ENCODE assay signal across 1 cellular context in genomic region chr16:35409503-35409902, GRCh38.
TF ChIP-seq lines count a peak whose summit lies in the region.

No MANE protein-coding gene starts in this region.

TF ChIP-seq in K562, 482 proteins besides CTCF, POLR2A, EP300 and RAD21 (continued from another document and continues in another):
- TF ChIP-seq, protein P1, sequence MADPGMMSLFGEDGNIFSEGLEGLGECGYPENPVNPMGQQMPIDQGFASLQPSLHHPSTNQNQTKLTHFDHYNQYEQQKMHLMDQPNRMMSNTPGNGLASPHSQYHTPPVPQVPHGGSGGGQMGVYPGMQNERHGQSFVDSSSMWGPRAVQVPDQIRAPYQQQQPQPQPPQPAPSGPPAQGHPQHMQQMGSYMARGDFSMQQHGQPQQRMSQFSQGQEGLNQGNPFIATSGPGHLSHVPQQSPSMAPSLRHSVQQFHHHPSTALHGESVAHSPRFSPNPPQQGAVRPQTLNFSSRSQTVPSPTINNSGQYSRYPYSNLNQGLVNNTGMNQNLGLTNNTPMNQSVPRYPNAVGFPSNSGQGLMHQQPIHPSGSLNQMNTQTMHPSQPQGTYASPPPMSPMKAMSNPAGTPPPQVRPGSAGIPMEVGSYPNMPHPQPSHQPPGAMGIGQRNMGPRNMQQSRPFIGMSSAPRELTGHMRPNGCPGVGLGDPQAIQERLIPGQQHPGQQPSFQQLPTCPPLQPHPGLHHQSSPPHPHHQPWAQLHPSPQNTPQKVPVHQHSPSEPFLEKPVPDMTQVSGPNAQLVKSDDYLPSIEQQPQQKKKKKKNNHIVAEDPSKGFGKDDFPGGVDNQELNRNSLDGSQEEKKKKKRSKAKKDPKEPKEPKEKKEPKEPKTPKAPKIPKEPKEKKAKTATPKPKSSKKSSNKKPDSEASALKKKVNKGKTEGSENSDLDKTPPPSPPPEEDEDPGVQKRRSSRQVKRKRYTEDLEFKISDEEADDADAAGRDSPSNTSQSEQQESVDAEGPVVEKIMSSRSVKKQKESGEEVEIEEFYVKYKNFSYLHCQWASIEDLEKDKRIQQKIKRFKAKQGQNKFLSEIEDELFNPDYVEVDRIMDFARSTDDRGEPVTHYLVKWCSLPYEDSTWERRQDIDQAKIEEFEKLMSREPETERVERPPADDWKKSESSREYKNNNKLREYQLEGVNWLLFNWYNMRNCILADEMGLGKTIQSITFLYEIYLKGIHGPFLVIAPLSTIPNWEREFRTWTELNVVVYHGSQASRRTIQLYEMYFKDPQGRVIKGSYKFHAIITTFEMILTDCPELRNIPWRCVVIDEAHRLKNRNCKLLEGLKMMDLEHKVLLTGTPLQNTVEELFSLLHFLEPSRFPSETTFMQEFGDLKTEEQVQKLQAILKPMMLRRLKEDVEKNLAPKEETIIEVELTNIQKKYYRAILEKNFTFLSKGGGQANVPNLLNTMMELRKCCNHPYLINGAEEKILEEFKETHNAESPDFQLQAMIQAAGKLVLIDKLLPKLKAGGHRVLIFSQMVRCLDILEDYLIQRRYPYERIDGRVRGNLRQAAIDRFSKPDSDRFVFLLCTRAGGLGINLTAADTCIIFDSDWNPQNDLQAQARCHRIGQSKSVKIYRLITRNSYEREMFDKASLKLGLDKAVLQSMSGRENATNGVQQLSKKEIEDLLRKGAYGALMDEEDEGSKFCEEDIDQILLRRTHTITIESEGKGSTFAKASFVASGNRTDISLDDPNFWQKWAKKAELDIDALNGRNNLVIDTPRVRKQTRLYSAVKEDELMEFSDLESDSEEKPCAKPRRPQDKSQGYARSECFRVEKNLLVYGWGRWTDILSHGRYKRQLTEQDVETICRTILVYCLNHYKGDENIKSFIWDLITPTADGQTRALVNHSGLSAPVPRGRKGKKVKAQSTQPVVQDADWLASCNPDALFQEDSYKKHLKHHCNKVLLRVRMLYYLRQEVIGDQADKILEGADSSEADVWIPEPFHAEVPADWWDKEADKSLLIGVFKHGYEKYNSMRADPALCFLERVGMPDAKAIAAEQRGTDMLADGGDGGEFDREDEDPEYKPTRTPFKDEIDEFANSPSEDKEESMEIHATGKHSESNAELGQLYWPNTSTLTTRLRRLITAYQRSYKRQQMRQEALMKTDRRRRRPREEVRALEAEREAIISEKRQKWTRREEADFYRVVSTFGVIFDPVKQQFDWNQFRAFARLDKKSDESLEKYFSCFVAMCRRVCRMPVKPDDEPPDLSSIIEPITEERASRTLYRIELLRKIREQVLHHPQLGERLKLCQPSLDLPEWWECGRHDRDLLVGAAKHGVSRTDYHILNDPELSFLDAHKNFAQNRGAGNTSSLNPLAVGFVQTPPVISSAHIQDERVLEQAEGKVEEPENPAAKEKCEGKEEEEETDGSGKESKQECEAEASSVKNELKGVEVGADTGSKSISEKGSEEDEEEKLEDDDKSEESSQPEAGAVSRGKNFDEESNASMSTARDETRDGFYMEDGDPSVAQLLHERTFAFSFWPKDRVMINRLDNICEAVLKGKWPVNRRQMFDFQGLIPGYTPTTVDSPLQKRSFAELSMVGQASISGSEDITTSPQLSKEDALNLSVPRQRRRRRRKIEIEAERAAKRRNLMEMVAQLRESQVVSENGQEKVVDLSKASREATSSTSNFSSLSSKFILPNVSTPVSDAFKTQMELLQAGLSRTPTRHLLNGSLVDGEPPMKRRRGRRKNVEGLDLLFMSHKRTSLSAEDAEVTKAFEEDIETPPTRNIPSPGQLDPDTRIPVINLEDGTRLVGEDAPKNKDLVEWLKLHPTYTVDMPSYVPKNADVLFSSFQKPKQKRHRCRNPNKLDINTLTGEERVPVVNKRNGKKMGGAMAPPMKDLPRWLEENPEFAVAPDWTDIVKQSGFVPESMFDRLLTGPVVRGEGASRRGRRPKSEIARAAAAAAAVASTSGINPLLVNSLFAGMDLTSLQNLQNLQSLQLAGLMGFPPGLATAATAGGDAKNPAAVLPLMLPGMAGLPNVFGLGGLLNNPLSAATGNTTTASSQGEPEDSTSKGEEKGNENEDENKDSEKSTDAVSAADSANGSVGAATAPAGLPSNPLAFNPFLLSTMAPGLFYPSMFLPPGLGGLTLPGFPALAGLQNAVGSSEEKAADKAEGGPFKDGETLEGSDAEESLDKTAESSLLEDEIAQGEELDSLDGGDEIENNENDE (IDR thresholded peaks at IDR 0.05; ENCODE audit: low read depth, low read length): no peak
- TF ChIP-seq, protein P2, sequence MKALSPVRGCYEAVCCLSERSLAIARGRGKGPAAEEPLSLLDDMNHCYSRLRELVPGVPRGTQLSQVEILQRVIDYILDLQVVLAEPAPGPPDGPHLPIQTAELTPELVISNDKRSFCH (CRISPR knock-in tag; IDR thresholded peaks at IDR 0.05): no peak
- TF ChIP-seq, protein P2 (tag; IDR thresholded peaks at IDR 0.05): no peak
- TF ChIP-seq KAT8 (IDR thresholded peaks at IDR 0.05; ENCODE audit: low read depth): no peak
- no peak for TF ChIP-seq ZNF274 (IDR thresholded peaks at IDR 0.05; ENCODE audit: borderline replicate concordance, low read depth, low read length)
- TF ChIP-seq ZNF239 (CRISPR knock-in tag; IDR thresholded peaks at IDR 0.05): no peak
- TF ChIP-seq ZNF134 (CRISPR knock-in tag; conservative IDR thresholded peaks at IDR 0.05): no peak
- TF ChIP-seq, protein P3, sequence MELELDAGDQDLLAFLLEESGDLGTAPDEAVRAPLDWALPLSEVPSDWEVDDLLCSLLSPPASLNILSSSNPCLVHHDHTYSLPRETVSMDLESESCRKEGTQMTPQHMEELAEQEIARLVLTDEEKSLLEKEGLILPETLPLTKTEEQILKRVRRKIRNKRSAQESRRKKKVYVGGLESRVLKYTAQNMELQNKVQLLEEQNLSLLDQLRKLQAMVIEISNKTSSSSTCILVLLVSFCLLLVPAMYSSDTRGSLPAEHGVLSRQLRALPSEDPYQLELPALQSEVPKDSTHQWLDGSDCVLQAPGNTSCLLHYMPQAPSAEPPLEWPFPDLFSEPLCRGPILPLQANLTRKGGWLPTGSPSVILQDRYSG (tag; conservative IDR thresholded peaks at IDR 0.05; ENCODE audit: low read depth): no peak
- TF ChIP-seq MAZ (CRISPR knock-in tag; conservative IDR thresholded peaks at IDR 0.05 in 1 of 2, IDR thresholded peaks at IDR 0.05 in 1 of 2): no peak
- TF ChIP-seq EP400 (IDR thresholded peaks at IDR 0.05): no peak
- TF ChIP-seq LEF1 (IDR thresholded peaks at IDR 0.05): no peak
- no peak for TF ChIP-seq CBFB (CRISPR knock-in tag; IDR thresholded peaks at IDR 0.05)
- no peak for TF ChIP-seq SREBF2 (CRISPR knock-in tag; IDR thresholded peaks at IDR 0.05)
- TF ChIP-seq ZNF140 (CRISPR knock-in tag; IDR thresholded peaks at IDR 0.05): no peak
- TF ChIP-seq JUNB (CRISPR knock-in tag; conservative IDR thresholded peaks at IDR 0.05): peak; percentile 91
- TF ChIP-seq PKNOX1 (IDR thresholded peaks at IDR 0.05): no peak
- no peak for TF ChIP-seq FOXA3 (CRISPR knock-in tag; conservative IDR thresholded peaks at IDR 0.05 in 1 of 2, IDR thresholded peaks at IDR 0.05 in 1 of 2)
- TF ChIP-seq CEBPB (tag; IDR thresholded peaks at IDR 0.05): peak; percentile 89
- no peak for TF ChIP-seq POLR2AphosphoS5 (IDR thresholded peaks at IDR 0.05; ENCODE audit: control insufficient read depth, insufficient read depth, low read depth, low read length)
- no peak for TF ChIP-seq HDAC3 (IDR thresholded peaks at IDR 0.05; ENCODE audit: borderline replicate concordance, partially characterized antibody)
- TF ChIP-seq, protein P4, sequence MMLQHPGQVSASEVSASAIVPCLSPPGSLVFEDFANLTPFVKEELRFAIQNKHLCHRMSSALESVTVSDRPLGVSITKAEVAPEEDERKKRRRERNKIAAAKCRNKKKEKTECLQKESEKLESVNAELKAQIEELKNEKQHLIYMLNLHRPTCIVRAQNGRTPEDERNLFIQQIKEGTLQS (IDR thresholded peaks at IDR 0.05): peak; percentile 94
- TF ChIP-seq, protein P4 (CRISPR knock-in tag; conservative IDR thresholded peaks at IDR 0.05): no peak
- no peak for TF ChIP-seq ZBTB40 (IDR thresholded peaks at IDR 0.05)
- TF ChIP-seq ZBTB40 (CRISPR knock-in tag; IDR thresholded peaks at IDR 0.05): no peak
- TF ChIP-seq ZBTB12 (CRISPR knock-in tag; IDR thresholded peaks at IDR 0.05): peak; percentile 79
- no peak for TF ChIP-seq TAF1 (IDR thresholded peaks at IDR 0.05; ENCODE audit: control insufficient read depth, extremely low read depth, insufficient read depth, low read length, severe bottlenecking)
- no peak for TF ChIP-seq ZNF668 (CRISPR knock-in tag; IDR thresholded peaks at IDR 0.05)
- no peak for TF ChIP-seq SRF (CRISPR knock-in tag; IDR thresholded peaks at IDR 0.05)
- no peak for TF ChIP-seq ILF3 (IDR thresholded peaks at IDR 0.05; ENCODE audit: borderline replicate concordance)
- TF ChIP-seq CREB1 (IDR thresholded peaks at IDR 0.05): peak; percentile 79
- TF ChIP-seq CREB1 (CRISPR knock-in tag; IDR thresholded peaks at IDR 0.05): peak; percentile 89
